ENCODE assay signal across 1 cellular context in the genomic region with DNA sequence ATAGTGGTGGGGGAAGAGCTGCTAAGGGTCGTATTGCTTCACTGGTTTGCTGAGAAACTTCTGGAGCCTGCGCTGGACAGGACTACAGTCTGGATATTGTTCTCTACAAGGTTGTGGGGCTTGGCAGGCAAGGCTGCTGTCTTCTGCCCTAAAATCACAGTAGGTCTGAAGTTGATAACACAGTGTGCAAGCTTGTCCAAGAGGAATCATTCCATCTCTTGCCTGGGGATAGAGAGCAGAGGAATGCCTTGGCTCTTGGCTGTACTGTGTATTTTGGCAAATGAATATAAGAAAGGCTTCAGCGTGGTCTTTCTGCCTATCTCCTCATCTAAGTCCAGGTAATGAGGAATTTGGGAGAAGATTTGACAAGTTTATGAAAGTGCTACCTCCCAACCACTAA.
TF ChIP-seq lines count a peak whose summit lies in the region.

No MANE protein-coding gene starts in this region.

TF ChIP-seq in H1, 55 proteins besides CTCF, POLR2A, EP300 and RAD21:
- TF ChIP-seq POLR2AphosphoS5 (IDR thresholded peaks at IDR 0.05; ENCODE audit: low read depth, low read length): no peak
